In the genomic region with DNA sequence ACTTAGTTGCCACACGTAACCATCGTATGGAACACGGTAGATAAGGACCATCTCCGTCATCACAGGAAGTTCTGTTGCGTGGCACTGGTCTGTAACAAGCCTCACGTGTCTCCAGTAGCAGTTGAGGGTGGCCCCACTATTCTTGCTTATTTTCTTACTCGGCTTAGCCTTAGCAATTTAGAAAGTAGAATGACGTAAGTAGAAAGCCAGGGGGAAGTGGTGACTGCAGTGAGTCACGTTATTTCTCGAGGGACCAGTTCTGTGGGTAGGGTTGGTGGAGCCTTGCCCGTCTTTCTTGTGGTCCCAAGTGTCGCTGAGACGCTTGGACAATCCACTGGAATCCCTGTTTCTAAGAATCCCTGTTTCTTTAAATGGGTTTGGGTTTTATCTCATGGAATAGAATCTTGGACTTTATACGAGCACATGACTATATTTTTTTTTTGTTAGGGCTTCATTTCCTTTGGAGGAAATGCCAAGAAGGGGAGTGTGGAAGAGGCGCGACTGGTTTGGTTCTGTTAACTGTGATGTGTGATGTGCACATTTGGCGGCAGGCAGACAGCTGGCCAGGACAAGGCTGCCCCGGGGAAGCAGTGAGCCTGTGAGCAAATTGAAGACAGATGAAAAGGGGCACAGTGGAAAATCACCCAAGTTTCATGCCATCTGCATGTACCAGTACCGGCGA, we compare ENCODE assay signal across 8 cellular contexts.
A peak's percentile ranks its signal among the peaks of the same experiment; 100 is the strongest.
DNase-seq lines count a peak whose midpoint lies in the region; ATAC-seq, FAIRE-seq and TF ChIP-seq lines count a peak whose summit lies in the region.

No MANE protein-coding gene starts in this region.

- H3K79me2 ChIP-seq in PC-9 (ENCODE audit: low read depth) = no peaks in the 10 kb centered on the region

- H3K4me1 ChIP-seq in PC-9 (replicated peaks; ENCODE audit: insufficient read depth) = peaks cover 17% of the 10 kb centered on the region
- peaks cover 9% of the 10 kb centered on the region for H3K4me1 ChIP-seq in foreskin keratinocyte

- peak overlapping the region; percentile 29; the same call in 1 of the 2 replicates for H3K27ac ChIP-seq in PC-9
- H3K27ac ChIP-seq in foreskin keratinocyte = peak overlapping the region; percentile 37

- H2AFZ ChIP-seq in PC-9 = no peak overlapping the region

- POLR2A ChIA-PET in PC-9 (lab: Charles Lee; ENCODE audit: unreplicated experiment) = no interaction called here

- no peaks in the 10 kb centered on the region for H3K27me3 ChIP-seq in PC-9 (ENCODE audit: insufficient read depth, low read depth)
- peaks cover 9% of the 10 kb centered on the region for H3K27me3 ChIP-seq in foreskin keratinocyte

- H3K27ac Mint-ChIP-seq in activated T-helper 17 cell treated with anti-CD3 and anti-CD28 coated beads, Interleukin-2, amount 50 U/mL, for 72 hours = peak overlapping the region; percentile 92

- H3K27me3 Mint-ChIP-seq in activated T-helper 17 cell treated with anti-CD3 and anti-CD28 coated beads, Interleukin-2, amount 50 U/mL, for 72 hours = no peaks in the 10 kb centered on the region

- ATAC-seq in HG02763 (IDR thresholded peaks at IDR 0.05; ENCODE audit: unreplicated experiment) = peak; percentile 80
- ATAC-seq in activated T-helper 17 cell treated with anti-CD3 and anti-CD28 coated beads, Interleukin-2, amount 50 U/mL, for 72 hours (replicated peaks) = peak; percentile 95
- ATAC-seq in foreskin keratinocyte = peak; percentile 85

- H3F3A ChIP-seq in PC-9 (ENCODE audit: insufficient read depth, low read depth) = no peaks in the 10 kb centered on the region; the same call in 1 of the 2 replicates

- H3K9me3 Mint-ChIP-seq in activated T-helper 17 cell treated with anti-CD3 and anti-CD28 coated beads, Interleukin-2, amount 50 U/mL, for 72 hours = no peaks in the 10 kb centered on the region

- TF ChIP-seq POLR2A in GM12891 (IDR thresholded peaks at IDR 0.05; ENCODE audit: low read depth, low read length) = no peak

- DNase-seq in GM12891 (ENCODE audit: insufficient read length, low spot score) (peak; percentile 55), PC-9 (peak; percentile 58 to 76), foreskin keratinocyte (peak; percentile 81 to 85), SW480 (ENCODE audit: low spot score) (no peak), NCI-H82 treated with DMSO at 0.1 percent for 48 hours (lab: John Stamatoyannopoulos, UW; ENCODE audit: unreplicated experiment) (no peak)
- peak; percentile 46 for DNase-seq in stimulated activated CD4-positive, alpha-beta T cell treated with anti-CD3 and anti-CD28 coated beads, Interleukin-12 subunit alpha, Interleukin-12 subunit beta, amount 100 ng/mL, for 4 hours

- H3K4me3 ChIP-seq in PC-9 = no peak overlapping the region

- no peaks in the 10 kb centered on the region for H3K36me3 ChIP-seq in PC-9 (ENCODE audit: low read depth)

- no peak for TF ChIP-seq CTCF in PC-9 (conservative IDR thresholded peaks at IDR 0.05)
- no peak for TF ChIP-seq CTCF in foreskin keratinocyte (conservative IDR thresholded peaks at IDR 0.05)

- peak overlapping the region; percentile 70 for H3K4me3 Mint-ChIP-seq in activated T-helper 17 cell treated with anti-CD3 and anti-CD28 coated beads, Interleukin-2, amount 50 U/mL, for 72 hours

- no peaks in the 10 kb centered on the region for H3K9me3 ChIP-seq in PC-9 (ENCODE audit: insufficient read depth, low read depth)

- peaks cover 17% of the 10 kb centered on the region for H3K4me1 Mint-ChIP-seq in activated T-helper 17 cell treated with anti-CD3 and anti-CD28 coated beads, Interleukin-2, amount 50 U/mL, for 72 hours

- H4K20me1 ChIP-seq in PC-9 (ENCODE audit: insufficient read depth) = no peaks in the 10 kb centered on the region

- no peaks in the 10 kb centered on the region for H3K36me3 Mint-ChIP-seq in activated T-helper 17 cell treated with anti-CD3 and anti-CD28 coated beads, Interleukin-2, amount 50 U/mL, for 72 hours (ENCODE audit: low read depth)

- H3K4me2 ChIP-seq in PC-9 = peak overlapping the region; percentile 26; the same call in 1 of the 2 replicates

- BruUV-seq in PC-9 (replicated peaks; lab: Mats Ljungman, UMichigan) = TSS peak; percentile 45

- CTCF ChIA-PET in PC-9 (lab: Charles Lee) = no interaction called here

- intact Hi-C loops in PC-9 (cut with micrococcal nuclease; ENCODE audit: unreplicated experiment) = loop anchor here (1.0 kb wide), 1 partner anchor 100 kb away; no protein-coding TSS in a partner anchor

- peak; percentile 99 for FAIRE-seq in GM12891 (lab: Jason Lieb, UNC)

- H3K9me2 ChIP-seq in PC-9 (ENCODE audit: insufficient read depth) = no peaks in the 10 kb centered on the region

TF ChIP-seq in GM12891, 5 proteins besides CTCF, POLR2A, EP300 and RAD21:
- TF ChIP-seq SPI1 (IDR thresholded peaks at IDR 0.05; ENCODE audit: low read depth, low read length) (peak; percentile 97), TAF1 (IDR thresholded peaks at IDR 0.05; ENCODE audit: low read depth, low read length) (no peak), POU2F2 (IDR thresholded peaks at IDR 0.05; ENCODE audit: low read depth, low read length) (peak; percentile 68; the same call in 1 of the 2 replicates), POLR2AphosphoS5 (IDR thresholded peaks at IDR 0.05; ENCODE audit: low read depth, low read length) (no peak), PAX5 (IDR thresholded peaks at IDR 0.05; ENCODE audit: insufficient read depth, low read length, severe bottlenecking) (peak; percentile 32)
TF ChIP-seq in GM12891: peak in this region for 3.

Comparison
In these comparisons a context has a peak if more than half of its experiments do, and no peak if none do; other contexts are left out.
1. DNase-seq: peak in GM12891 (single experiment), PC-9 (2 of 2), foreskin keratinocyte (2 of 2) and stimulated activated CD4-positive, alpha-beta T cell treated with anti-CD3 and anti-CD28 coated beads, Interleukin-12 subunit alpha, Interleukin-12 subunit beta, amount 100 ng/mL, for 4 hours (single experiment); none in SW480 (single experiment) and NCI-H82 treated with DMSO at 0.1 percent for 48 hours (single experiment).
2. Peak in every context shown above with its lines, with median percentiles within 50 percentile points of each other: ATAC-seq.